ENCODE assay signal across 2 cellular contexts in the genomic region with DNA sequence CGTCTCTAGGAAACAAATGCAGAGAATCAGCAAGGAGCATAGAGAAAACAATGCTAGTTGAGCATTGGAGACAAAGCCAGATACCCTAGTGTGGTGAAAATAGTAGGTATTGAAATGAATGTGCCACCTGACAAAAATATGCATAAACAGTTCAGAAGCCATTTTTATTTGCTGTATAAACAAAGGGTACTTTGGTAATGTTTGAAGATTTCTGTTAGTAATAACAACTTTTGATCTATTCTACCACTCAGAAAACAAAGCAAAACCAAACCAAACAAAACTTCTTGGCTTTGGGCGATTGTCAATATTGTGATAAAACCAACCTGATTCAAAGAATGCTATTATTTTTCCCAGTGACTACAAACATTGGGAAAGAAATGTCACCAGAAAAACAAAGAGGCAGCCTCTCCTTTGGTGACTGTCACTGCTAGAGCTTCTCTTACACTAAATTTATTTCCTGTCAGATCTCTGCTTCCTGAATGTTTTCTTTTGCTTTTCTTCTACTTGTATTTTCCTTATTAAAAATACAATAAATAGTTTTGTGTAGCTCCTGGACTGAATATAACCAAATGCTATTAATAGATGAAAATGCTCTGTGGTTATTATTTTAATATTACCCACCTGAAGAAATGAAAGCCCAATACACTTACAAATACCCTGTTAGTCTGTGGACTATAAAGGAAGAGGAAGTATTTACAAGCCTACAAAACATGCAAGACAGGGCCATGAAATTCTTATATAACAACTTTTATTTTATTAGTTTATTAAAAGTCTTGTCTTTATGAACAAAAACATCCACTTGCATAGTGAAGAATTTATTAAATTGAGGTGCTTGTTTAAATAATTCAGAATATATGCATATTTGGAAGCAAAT.
A peak's percentile ranks its signal among the peaks of the same experiment; 100 is the strongest.
TF ChIP-seq lines count a peak whose summit lies in the region.

No MANE protein-coding gene starts in this region.

TF ChIP-seq in GM23338, 12 proteins besides CTCF, POLR2A, EP300 and RAD21 (continued from another document):
- TF ChIP-seq CREB1 (CRISPR knock-in tag; IDR thresholded peaks at IDR 0.05; ENCODE audit: low read depth) (no peak), JUNB (IDR thresholded peaks at IDR 0.05; ENCODE audit: unreplicated experiment) (no peak), POLR2AphosphoS5 (IDR thresholded peaks at IDR 0.05; ENCODE audit: low read depth) (no peak), EZH2phosphoT487 (IDR thresholded peaks at IDR 0.05; ENCODE audit: unreplicated experiment) (no peak), STAT1 (IDR thresholded peaks at IDR 0.05; ENCODE audit: unreplicated experiment) (no peak)

TF ChIP-seq in HepG2, 621 proteins besides CTCF, POLR2A, EP300 and RAD21 (continued from another document and continues in another):
- TF ChIP-seq, protein P1, sequence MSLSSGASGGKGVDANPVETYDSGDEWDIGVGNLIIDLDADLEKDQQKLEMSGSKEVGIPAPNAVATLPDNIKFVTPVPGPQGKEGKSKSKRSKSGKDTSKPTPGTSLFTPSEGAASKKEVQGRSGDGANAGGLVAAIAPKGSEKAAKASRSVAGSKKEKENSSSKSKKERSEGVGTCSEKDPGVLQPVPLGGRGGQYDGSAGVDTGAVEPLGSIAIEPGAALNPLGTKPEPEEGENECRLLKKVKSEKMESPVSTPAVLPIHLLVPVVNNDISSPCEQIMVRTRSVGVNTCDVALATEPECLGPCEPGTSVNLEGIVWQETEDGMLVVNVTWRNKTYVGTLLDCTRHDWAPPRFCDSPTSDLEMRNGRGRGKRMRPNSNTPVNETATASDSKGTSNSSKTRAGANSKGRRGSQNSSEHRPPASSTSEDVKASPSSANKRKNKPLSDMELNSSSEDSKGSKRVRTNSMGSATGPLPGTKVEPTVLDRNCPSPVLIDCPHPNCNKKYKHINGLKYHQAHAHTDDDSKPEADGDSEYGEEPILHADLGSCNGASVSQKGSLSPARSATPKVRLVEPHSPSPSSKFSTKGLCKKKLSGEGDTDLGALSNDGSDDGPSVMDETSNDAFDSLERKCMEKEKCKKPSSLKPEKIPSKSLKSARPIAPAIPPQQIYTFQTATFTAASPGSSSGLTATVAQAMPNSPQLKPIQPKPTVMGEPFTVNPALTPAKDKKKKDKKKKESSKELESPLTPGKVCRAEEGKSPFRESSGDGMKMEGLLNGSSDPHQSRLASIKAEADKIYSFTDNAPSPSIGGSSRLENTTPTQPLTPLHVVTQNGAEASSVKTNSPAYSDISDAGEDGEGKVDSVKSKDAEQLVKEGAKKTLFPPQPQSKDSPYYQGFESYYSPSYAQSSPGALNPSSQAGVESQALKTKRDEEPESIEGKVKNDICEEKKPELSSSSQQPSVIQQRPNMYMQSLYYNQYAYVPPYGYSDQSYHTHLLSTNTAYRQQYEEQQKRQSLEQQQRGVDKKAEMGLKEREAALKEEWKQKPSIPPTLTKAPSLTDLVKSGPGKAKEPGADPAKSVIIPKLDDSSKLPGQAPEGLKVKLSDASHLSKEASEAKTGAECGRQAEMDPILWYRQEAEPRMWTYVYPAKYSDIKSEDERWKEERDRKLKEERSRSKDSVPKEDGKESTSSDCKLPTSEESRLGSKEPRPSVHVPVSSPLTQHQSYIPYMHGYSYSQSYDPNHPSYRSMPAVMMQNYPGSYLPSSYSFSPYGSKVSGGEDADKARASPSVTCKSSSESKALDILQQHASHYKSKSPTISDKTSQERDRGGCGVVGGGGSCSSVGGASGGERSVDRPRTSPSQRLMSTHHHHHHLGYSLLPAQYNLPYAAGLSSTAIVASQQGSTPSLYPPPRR (CRISPR knock-in tag; IDR thresholded peaks at IDR 0.05; ENCODE audit: borderline replicate concordance) = peak; percentile 44; the same call in 1 of the 2 replicates
- TF ChIP-seq TARDBP (CRISPR knock-in tag; IDR thresholded peaks at IDR 0.05) = no peak
- no peak for TF ChIP-seq WIZ (CRISPR knock-in tag; IDR thresholded peaks at IDR 0.05)
- TF ChIP-seq, protein P2, sequence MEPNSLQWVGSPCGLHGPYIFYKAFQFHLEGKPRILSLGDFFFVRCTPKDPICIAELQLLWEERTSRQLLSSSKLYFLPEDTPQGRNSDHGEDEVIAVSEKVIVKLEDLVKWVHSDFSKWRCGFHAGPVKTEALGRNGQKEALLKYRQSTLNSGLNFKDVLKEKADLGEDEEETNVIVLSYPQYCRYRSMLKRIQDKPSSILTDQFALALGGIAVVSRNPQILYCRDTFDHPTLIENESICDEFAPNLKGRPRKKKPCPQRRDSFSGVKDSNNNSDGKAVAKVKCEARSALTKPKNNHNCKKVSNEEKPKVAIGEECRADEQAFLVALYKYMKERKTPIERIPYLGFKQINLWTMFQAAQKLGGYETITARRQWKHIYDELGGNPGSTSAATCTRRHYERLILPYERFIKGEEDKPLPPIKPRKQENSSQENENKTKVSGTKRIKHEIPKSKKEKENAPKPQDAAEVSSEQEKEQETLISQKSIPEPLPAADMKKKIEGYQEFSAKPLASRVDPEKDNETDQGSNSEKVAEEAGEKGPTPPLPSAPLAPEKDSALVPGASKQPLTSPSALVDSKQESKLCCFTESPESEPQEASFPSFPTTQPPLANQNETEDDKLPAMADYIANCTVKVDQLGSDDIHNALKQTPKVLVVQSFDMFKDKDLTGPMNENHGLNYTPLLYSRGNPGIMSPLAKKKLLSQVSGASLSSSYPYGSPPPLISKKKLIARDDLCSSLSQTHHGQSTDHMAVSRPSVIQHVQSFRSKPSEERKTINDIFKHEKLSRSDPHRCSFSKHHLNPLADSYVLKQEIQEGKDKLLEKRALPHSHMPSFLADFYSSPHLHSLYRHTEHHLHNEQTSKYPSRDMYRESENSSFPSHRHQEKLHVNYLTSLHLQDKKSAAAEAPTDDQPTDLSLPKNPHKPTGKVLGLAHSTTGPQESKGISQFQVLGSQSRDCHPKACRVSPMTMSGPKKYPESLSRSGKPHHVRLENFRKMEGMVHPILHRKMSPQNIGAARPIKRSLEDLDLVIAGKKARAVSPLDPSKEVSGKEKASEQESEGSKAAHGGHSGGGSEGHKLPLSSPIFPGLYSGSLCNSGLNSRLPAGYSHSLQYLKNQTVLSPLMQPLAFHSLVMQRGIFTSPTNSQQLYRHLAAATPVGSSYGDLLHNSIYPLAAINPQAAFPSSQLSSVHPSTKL (CRISPR knock-in tag; IDR thresholded peaks at IDR 0.05) = peak; percentile 90
- TF ChIP-seq SOX6 (IDR thresholded peaks at IDR 0.05) = no peak
- TF ChIP-seq SOX6 (CRISPR knock-in tag; IDR thresholded peaks at IDR 0.05) = peak; percentile 89
- TF ChIP-seq FOXJ3 (CRISPR knock-in tag; IDR thresholded peaks at IDR 0.05; ENCODE audit: borderline replicate concordance) = peak; percentile 52; the same call in 1 of the 2 replicates
- TF ChIP-seq ZFP82 (CRISPR knock-in tag; IDR thresholded peaks at IDR 0.05; ENCODE audit: borderline replicate concordance) = no peak
- TF ChIP-seq, protein P3, sequence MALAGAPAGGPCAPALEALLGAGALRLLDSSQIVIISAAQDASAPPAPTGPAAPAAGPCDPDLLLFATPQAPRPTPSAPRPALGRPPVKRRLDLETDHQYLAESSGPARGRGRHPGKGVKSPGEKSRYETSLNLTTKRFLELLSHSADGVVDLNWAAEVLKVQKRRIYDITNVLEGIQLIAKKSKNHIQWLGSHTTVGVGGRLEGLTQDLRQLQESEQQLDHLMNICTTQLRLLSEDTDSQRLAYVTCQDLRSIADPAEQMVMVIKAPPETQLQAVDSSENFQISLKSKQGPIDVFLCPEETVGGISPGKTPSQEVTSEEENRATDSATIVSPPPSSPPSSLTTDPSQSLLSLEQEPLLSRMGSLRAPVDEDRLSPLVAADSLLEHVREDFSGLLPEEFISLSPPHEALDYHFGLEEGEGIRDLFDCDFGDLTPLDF (CRISPR knock-in tag; IDR thresholded peaks at IDR 0.05) = no peak
- peak; percentile 34; the same call in 1 of the 2 replicates for TF ChIP-seq NR2F6 (IDR thresholded peaks at IDR 0.05)
- TF ChIP-seq NR2F6 (CRISPR knock-in tag; IDR thresholded peaks at IDR 0.05) = no peak
- peak; percentile 37; the same call in 1 of the 2 replicates for TF ChIP-seq SOX13 (IDR thresholded peaks at IDR 0.05)
- peak in 1 of 2 experiments; percentile 89; a peak in 2 of 4 replicates for TF ChIP-seq SOX13 (CRISPR knock-in tag; conservative IDR thresholded peaks at IDR 0.05 in 1 of 2, IDR thresholded peaks at IDR 0.05 in 1 of 2)
- TF ChIP-seq, protein P4, sequence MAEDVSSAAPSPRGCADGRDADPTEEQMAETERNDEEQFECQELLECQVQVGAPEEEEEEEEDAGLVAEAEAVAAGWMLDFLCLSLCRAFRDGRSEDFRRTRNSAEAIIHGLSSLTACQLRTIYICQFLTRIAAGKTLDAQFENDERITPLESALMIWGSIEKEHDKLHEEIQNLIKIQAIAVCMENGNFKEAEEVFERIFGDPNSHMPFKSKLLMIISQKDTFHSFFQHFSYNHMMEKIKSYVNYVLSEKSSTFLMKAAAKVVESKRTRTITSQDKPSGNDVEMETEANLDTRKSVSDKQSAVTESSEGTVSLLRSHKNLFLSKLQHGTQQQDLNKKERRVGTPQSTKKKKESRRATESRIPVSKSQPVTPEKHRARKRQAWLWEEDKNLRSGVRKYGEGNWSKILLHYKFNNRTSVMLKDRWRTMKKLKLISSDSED (CRISPR knock-in tag; IDR thresholded peaks at IDR 0.05) = no peak
- TF ChIP-seq, protein P5, sequence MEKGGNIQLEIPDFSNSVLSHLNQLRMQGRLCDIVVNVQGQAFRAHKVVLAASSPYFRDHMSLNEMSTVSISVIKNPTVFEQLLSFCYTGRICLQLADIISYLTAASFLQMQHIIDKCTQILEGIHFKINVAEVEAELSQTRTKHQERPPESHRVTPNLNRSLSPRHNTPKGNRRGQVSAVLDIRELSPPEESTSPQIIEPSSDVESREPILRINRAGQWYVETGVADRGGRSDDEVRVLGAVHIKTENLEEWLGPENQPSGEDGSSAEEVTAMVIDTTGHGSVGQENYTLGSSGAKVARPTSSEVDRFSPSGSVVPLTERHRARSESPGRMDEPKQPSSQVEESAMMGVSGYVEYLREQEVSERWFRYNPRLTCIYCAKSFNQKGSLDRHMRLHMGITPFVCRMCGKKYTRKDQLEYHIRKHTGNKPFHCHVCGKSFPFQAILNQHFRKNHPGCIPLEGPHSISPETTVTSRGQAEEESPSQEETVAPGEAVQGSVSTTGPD (CRISPR knock-in tag; IDR thresholded peaks at IDR 0.05) = 0 out of 2 replicates have a peak, but pooled peaks have one; percentile 27
- TF ChIP-seq, protein P6, sequence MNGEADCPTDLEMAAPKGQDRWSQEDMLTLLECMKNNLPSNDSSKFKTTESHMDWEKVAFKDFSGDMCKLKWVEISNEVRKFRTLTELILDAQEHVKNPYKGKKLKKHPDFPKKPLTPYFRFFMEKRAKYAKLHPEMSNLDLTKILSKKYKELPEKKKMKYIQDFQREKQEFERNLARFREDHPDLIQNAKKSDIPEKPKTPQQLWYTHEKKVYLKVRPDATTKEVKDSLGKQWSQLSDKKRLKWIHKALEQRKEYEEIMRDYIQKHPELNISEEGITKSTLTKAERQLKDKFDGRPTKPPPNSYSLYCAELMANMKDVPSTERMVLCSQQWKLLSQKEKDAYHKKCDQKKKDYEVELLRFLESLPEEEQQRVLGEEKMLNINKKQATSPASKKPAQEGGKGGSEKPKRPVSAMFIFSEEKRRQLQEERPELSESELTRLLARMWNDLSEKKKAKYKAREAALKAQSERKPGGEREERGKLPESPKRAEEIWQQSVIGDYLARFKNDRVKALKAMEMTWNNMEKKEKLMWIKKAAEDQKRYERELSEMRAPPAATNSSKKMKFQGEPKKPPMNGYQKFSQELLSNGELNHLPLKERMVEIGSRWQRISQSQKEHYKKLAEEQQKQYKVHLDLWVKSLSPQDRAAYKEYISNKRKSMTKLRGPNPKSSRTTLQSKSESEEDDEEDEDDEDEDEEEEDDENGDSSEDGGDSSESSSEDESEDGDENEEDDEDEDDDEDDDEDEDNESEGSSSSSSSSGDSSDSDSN (CRISPR knock-in tag; IDR thresholded peaks at IDR 0.05) = no peak
- TF ChIP-seq MBD4 (IDR thresholded peaks at IDR 0.05; ENCODE audit: borderline replicate concordance, low read length) = peak; percentile 44; the same call in 1 of the 2 replicates
- TF ChIP-seq HMG20A (CRISPR knock-in tag; IDR thresholded peaks at IDR 0.05; ENCODE audit: borderline replicate concordance) = peak; percentile 69
- peak; percentile 65 for TF ChIP-seq NCOA2 (CRISPR knock-in tag; IDR thresholded peaks at IDR 0.05)
- TF ChIP-seq CHD2 (IDR thresholded peaks at IDR 0.05; ENCODE audit: low read depth, low read length) = no peak
- 0 out of 2 replicates have a peak, but pooled peaks have one; percentile 18 for TF ChIP-seq ATF1 (CRISPR knock-in tag; IDR thresholded peaks at IDR 0.05)
- peak; percentile 95 for TF ChIP-seq NFIC (IDR thresholded peaks at IDR 0.05; ENCODE audit: low read length)
- peak; percentile 41; the same call in 1 of the 2 replicates for TF ChIP-seq THAP11 (CRISPR knock-in tag; IDR thresholded peaks at IDR 0.05)
- TF ChIP-seq, protein P7, sequence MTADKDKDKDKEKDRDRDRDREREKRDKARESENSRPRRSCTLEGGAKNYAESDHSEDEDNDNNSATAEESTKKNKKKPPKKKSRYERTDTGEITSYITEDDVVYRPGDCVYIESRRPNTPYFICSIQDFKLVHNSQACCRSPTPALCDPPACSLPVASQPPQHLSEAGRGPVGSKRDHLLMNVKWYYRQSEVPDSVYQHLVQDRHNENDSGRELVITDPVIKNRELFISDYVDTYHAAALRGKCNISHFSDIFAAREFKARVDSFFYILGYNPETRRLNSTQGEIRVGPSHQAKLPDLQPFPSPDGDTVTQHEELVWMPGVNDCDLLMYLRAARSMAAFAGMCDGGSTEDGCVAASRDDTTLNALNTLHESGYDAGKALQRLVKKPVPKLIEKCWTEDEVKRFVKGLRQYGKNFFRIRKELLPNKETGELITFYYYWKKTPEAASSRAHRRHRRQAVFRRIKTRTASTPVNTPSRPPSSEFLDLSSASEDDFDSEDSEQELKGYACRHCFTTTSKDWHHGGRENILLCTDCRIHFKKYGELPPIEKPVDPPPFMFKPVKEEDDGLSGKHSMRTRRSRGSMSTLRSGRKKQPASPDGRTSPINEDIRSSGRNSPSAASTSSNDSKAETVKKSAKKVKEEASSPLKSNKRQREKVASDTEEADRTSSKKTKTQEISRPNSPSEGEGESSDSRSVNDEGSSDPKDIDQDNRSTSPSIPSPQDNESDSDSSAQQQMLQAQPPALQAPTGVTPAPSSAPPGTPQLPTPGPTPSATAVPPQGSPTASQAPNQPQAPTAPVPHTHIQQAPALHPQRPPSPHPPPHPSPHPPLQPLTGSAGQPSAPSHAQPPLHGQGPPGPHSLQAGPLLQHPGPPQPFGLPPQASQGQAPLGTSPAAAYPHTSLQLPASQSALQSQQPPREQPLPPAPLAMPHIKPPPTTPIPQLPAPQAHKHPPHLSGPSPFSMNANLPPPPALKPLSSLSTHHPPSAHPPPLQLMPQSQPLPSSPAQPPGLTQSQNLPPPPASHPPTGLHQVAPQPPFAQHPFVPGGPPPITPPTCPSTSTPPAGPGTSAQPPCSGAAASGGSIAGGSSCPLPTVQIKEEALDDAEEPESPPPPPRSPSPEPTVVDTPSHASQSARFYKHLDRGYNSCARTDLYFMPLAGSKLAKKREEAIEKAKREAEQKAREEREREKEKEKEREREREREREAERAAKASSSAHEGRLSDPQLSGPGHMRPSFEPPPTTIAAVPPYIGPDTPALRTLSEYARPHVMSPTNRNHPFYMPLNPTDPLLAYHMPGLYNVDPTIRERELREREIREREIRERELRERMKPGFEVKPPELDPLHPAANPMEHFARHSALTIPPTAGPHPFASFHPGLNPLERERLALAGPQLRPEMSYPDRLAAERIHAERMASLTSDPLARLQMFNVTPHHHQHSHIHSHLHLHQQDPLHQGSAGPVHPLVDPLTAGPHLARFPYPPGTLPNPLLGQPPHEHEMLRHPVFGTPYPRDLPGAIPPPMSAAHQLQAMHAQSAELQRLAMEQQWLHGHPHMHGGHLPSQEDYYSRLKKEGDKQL (CRISPR knock-in tag; IDR thresholded peaks at IDR 0.05; ENCODE audit: low read depth) = peak; percentile 79
- no peak for TF ChIP-seq SNRNP70 (IDR thresholded peaks at IDR 0.05; ENCODE audit: low read depth, low read length)
- TF ChIP-seq RXRB (CRISPR knock-in tag; IDR thresholded peaks at IDR 0.05; ENCODE audit: borderline replicate concordance) = peak; percentile 45; the same call in 1 of the 2 replicates
- TF ChIP-seq SAP130 (CRISPR knock-in tag; IDR thresholded peaks at IDR 0.05; ENCODE audit: low read depth) = peak; percentile 32; the same call in 1 of the 2 replicates
- TF ChIP-seq FLYWCH1 (CRISPR knock-in tag; IDR thresholded peaks at IDR 0.05) = no peak
- peak; percentile 88 for TF ChIP-seq TCF7 (IDR thresholded peaks at IDR 0.05; ENCODE audit: low read depth)
